15 cellular contexts compared by ENCODE assay signal in genomic region chr5:55450050-55450765, GRCh38.
DNase-seq lines count a peak whose midpoint lies in the region; ATAC-seq and TF ChIP-seq lines count a peak whose summit lies in the region.
"Had no signal": no experiment of that assay in that cellular context is flagged by ENCODE, and none has a peak within 500 bp of the region (broad histone marks: within the 10 kb centered on the region; RNA-seq: fewer than 3 reads in every experiment).

No MANE protein-coding gene starts in this region.

- H3K36me3 Mint-ChIP-seq in stimulated activated effector memory CD8-positive, alpha-beta T cell treated with anti-CD3 and anti-CD28 coated beads, Interleukin-12 subunit alpha, Interleukin-12 subunit beta, amount 100 ng/mL, for 72 hours = no peaks in the 10 kb centered on the region
- H3K36me3 Mint-ChIP-seq: activated CD8-positive, alpha-beta memory T cell treated with anti-CD3 and anti-CD28 coated beads, Interleukin-2, amount 10 ng/mL, durations not matched to agents 7 days and 5 days had no signal

- no peak overlapping the region for H3K4me3 Mint-ChIP-seq in stimulated activated effector memory CD8-positive, alpha-beta T cell treated with anti-CD3 and anti-CD28 coated beads, Interleukin-12 subunit alpha, Interleukin-12 subunit beta, amount 100 ng/mL, for 72 hours
- H3K4me3 Mint-ChIP-seq: activated CD8-positive, alpha-beta memory T cell treated with anti-CD3 and anti-CD28 coated beads, Interleukin-2, amount 10 ng/mL, durations not matched to agents 7 days and 5 days; CD8-positive, alpha-beta T cell had no signal

- H3K27me3 ChIP-seq in heart left ventricle (no peaks in the 10 kb centered on the region), right cardiac atrium (ENCODE audit: control insufficient read depth, insufficient read depth) (no peaks in the 10 kb centered on the region), foreskin keratinocyte (no peaks in the 10 kb centered on the region)

- no peak overlapping the region for H3K4me3 ChIP-seq in heart left ventricle
- no peak overlapping the region for H3K4me3 ChIP-seq in right cardiac atrium (ENCODE audit: low read length)
- H3K4me3 ChIP-seq: prostate gland had no signal

- no peaks in the 10 kb centered on the region for H3K4me1 Mint-ChIP-seq in stimulated activated effector memory CD8-positive, alpha-beta T cell treated with anti-CD3 and anti-CD28 coated beads, Interleukin-12 subunit alpha, Interleukin-12 subunit beta, amount 100 ng/mL, for 72 hours
- H3K4me1 Mint-ChIP-seq: activated CD8-positive, alpha-beta memory T cell treated with anti-CD3 and anti-CD28 coated beads, Interleukin-2, amount 10 ng/mL, durations not matched to agents 7 days and 5 days had no signal

- WGBS in heart left ventricle, 4 donors = 47 to 53% (median 49%) methylated on average over 4 of the region's 4 CpGs
- WGBS in right cardiac atrium = 48% methylated on average over 4 of the region's 4 CpGs

- TF ChIP-seq CTCF in heart left ventricle (IDR thresholded peaks at IDR 0.05) (no peak), foreskin keratinocyte (conservative IDR thresholded peaks at IDR 0.05) (no peak)

- no peak for TF ChIP-seq POLR2A in heart left ventricle (IDR thresholded peaks at IDR 0.05)

- H3K27ac Mint-ChIP-seq in stimulated activated effector memory CD8-positive, alpha-beta T cell treated with anti-CD3 and anti-CD28 coated beads, Interleukin-12 subunit alpha, Interleukin-12 subunit beta, amount 100 ng/mL, for 72 hours = no peak overlapping the region
- H3K27ac Mint-ChIP-seq: activated CD8-positive, alpha-beta memory T cell treated with anti-CD3 and anti-CD28 coated beads, Interleukin-2, amount 10 ng/mL, durations not matched to agents 7 days and 5 days; CD8-positive, alpha-beta T cell had no signal

- H3K9me3 ChIP-seq in heart left ventricle (no peaks in the 10 kb centered on the region), right cardiac atrium (ENCODE audit: control insufficient read depth, low read length) (no peaks in the 10 kb centered on the region)
- H3K9me3 ChIP-seq: prostate gland had no signal

- no peaks in the 10 kb centered on the region for H3K9me3 Mint-ChIP-seq in stimulated activated effector memory CD8-positive, alpha-beta T cell treated with anti-CD3 and anti-CD28 coated beads, Interleukin-12 subunit alpha, Interleukin-12 subunit beta, amount 100 ng/mL, for 72 hours
- H3K9me3 Mint-ChIP-seq: CD8-positive, alpha-beta T cell had no signal

- H3K27ac ChIP-seq in heart left ventricle = peak overlapping the region in 9 of 12 donors; percentile 4 to 32 (median 16)
- no peak overlapping the region for H3K27ac ChIP-seq in right cardiac atrium (ENCODE audit: low read length)
- H3K27ac ChIP-seq in foreskin keratinocyte = peak overlapping the region; percentile 14
- H3K27ac ChIP-seq: prostate gland had no signal

- no peak for ATAC-seq in heart left ventricle
- no peak for ATAC-seq in right cardiac atrium
- no peak for ATAC-seq in foreskin keratinocyte
- ATAC-seq in stimulated activated effector memory CD8-positive, alpha-beta T cell treated with anti-CD3 and anti-CD28 coated beads, Interleukin-12 subunit alpha, Interleukin-12 subunit beta, amount 100 ng/mL, for 72 hours = peak; percentile 24
- ATAC-seq in GM18858 (IDR thresholded peaks at IDR 0.05; ENCODE audit: unreplicated experiment) = no peak
- ATAC-seq: activated CD4-positive, CD25-positive, alpha-beta regulatory T cell treated with anti-CD3 and anti-CD28 coated beads, Interleukin-2, amount 50 U/mL, for 24 hours; activated CD8-positive, alpha-beta memory T cell treated with anti-CD3 and anti-CD28 coated beads, Interleukin-2, amount 10 ng/mL, durations not matched to agents 7 days and 5 days; CD8-positive, alpha-beta T cell had no signal

- peaks cover 0 to 66% (median 36%) of the 10 kb centered on the region in 12 donors for H3K4me1 ChIP-seq in heart left ventricle
- peaks cover 1% of the 10 kb centered on the region for H3K4me1 ChIP-seq in right cardiac atrium (ENCODE audit: control insufficient read depth, insufficient read depth, low read length)
- H3K4me1 ChIP-seq in foreskin keratinocyte = no peaks in the 10 kb centered on the region

- DNase-seq in heart left ventricle (no peak), right cardiac atrium (no peak), amniotic epithelial cell (ENCODE audit: low read depth) (peak; percentile 61), foreskin keratinocyte (peak in 1 of 2 donors; percentile 46), activated gamma-delta T cell (lab: John Stamatoyannopoulos, UW) (no peak)
- no peak for DNase-seq in stimulated activated effector memory CD8-positive, alpha-beta T cell treated with anti-CD3 and anti-CD28 coated beads, Interleukin-12 subunit alpha, Interleukin-12 subunit beta, amount 100 ng/mL, for 72 hours (ENCODE audit: low spot score in 2 of 2)
- DNase-seq in activated CD4-positive, alpha-beta T cell treated with anti-CD3 and anti-CD28 coated beads for 48 hours = no peak
- DNase-seq: activated CD8-positive, alpha-beta memory T cell treated with anti-CD3 and anti-CD28 coated beads, Interleukin-2, amount 10 ng/mL, durations not matched to agents 7 days and 5 days; CD8-positive, alpha-beta T cell; NCI-H2107; NCI-H774; T-helper 1 cell had no signal

- H3K36me3 ChIP-seq in heart left ventricle = peaks cover 0 to 11% (median 6%) of the 10 kb centered on the region in 9 donors

- intact Hi-C loops in heart left ventricle (cut with DNase I) = no loop called here
- intact Hi-C loops in right cardiac atrium (cut with DNase I) = no loop called here
